1 cellular context compared by ENCODE assay signal in the genomic region with DNA sequence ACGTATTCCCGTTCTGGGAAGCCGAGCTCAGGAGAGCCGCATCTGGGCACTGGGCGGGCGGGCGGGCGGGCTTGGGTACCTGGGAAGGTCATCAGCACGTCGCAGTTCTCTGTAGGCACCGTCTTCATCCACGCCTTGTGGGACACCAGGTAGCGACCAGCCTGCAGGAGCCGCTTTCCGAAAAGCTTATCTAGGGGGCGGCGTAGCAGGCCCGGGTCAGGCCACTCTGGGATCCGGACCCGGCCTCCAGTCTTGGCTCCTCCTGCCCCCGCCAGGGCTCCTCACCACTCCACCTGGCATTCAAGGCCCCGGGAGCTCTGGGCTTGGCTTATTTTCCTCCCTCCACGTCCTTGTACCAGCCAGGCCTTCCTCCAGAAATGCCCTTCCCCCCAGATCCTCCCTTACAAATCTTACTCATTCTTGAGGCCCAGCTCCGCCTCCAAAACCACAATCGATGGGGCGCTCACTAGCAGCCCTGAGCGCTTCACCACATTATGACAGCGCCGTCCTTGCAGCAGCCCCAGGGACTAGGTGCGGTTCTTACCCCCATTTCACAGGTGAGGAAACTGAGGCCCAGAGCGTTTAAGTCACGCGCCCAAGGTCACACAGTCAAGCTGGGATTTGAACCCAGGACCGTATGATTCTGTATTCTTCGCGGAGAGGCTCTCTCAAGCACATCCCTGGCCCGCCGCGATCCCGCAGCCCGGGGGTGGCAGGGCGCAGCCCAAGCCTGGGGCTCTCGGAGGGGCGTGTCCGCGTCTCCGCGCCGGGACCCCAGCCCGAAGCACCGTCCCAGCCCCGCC.
TF ChIP-seq lines count a peak whose summit lies in the region.

No MANE protein-coding gene starts in this region.

TF ChIP-seq in K562, 482 proteins besides CTCF, POLR2A, EP300 and RAD21 (continued from another document and continues in another):
- TF ChIP-seq, protein P1, sequence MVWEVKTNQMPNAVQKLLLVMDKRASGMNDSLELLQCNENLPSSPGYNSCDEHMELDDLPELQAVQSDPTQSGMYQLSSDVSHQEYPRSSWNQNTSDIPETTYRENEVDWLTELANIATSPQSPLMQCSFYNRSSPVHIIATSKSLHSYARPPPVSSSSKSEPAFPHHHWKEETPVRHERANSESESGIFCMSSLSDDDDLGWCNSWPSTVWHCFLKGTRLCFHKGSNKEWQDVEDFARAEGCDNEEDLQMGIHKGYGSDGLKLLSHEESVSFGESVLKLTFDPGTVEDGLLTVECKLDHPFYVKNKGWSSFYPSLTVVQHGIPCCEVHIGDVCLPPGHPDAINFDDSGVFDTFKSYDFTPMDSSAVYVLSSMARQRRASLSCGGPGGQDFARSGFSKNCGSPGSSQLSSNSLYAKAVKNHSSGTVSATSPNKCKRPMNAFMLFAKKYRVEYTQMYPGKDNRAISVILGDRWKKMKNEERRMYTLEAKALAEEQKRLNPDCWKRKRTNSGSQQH (CRISPR knock-in tag; IDR thresholded peaks at IDR 0.05) = 0 out of 2 replicates have a peak, but pooled peaks have one; percentile 40
- TF ChIP-seq ZBTB17 (CRISPR knock-in tag; IDR thresholded peaks at IDR 0.05) (peak; percentile 78), MAFF (IDR thresholded peaks at IDR 0.05; ENCODE audit: low read length) (no peak), STAG1 (CRISPR knock-in tag; IDR thresholded peaks at IDR 0.05; ENCODE audit: borderline replicate concordance) (no peak), TCF3 (CRISPR knock-in tag; IDR thresholded peaks at IDR 0.05) (peak; percentile 28; the same call in 1 of the 2 replicates), TBL1XR1 (IDR thresholded peaks at IDR 0.05; ENCODE audit: low read length in 2 of 2) (peak in 1 of 2 experiments; percentile 59; a peak in 1 of 4 replicates), ZNF165 (CRISPR knock-in tag; IDR thresholded peaks at IDR 0.05; ENCODE audit: borderline replicate concordance) (no peak), TAF1 (IDR thresholded peaks at IDR 0.05; ENCODE audit: control insufficient read depth, extremely low read depth, insufficient read depth, low read length, severe bottlenecking) (peak; percentile 65), ZNF384 (IDR thresholded peaks at IDR 0.05; ENCODE audit: low read depth, low read length) (no peak), BRD9 (IDR thresholded peaks at IDR 0.05; ENCODE audit: low read depth, partially characterized antibody) (peak; percentile 64), TCF7 (IDR thresholded peaks at IDR 0.05; ENCODE audit: borderline replicate concordance) (no peak), SUPT5H (IDR thresholded peaks at IDR 0.05) (peak; percentile 50; the same call in 1 of the 2 replicates), MBD2 (IDR thresholded peaks at IDR 0.05; ENCODE audit: borderline replicate concordance, low read depth) (no peak), KLF13 (tag; IDR thresholded peaks at IDR 0.05; ENCODE audit: borderline replicate concordance, low read depth) (no peak), ZNF583 (CRISPR knock-in tag; IDR thresholded peaks at IDR 0.05) (0 out of 2 replicates have a peak, but pooled peaks have one; percentile 60), POLR3A (IDR thresholded peaks at IDR 0.05; ENCODE audit: borderline replicate concordance, extremely low read depth, insufficient read depth, insufficient read length) (no peak), ZNF253 (CRISPR knock-in tag; conservative IDR thresholded peaks at IDR 0.05) (no peak), ZNF696 (CRISPR knock-in tag; conservative IDR thresholded peaks at IDR 0.05) (no peak), C11orf30 (IDR thresholded peaks at IDR 0.05; ENCODE audit: low read depth) (no peak), SOX6 (IDR thresholded peaks at IDR 0.05) (peak; percentile 58), RBM14 (IDR thresholded peaks at IDR 0.05; ENCODE audit: borderline replicate concordance, insufficient read depth, low read depth, low read length) (no peak), TRIM24 (IDR thresholded peaks at IDR 0.05) (peak in 1 of 2 experiments; percentile 75; a peak in 2 of 4 replicates), HSF4 (CRISPR knock-in tag; IDR thresholded peaks at IDR 0.05; ENCODE audit: borderline replicate concordance) (no peak), FOXA3 (CRISPR knock-in tag; conservative IDR thresholded peaks at IDR 0.05 in 1 of 2, IDR thresholded peaks at IDR 0.05 in 1 of 2) (peak in 1 of 2 experiments; percentile 64; a peak in 1 of 4 replicates), MYC (IDR thresholded peaks at IDR 0.05; ENCODE audit: low read depth, low read length) (peak; percentile 42; the same call in 1 of the 2 replicates), MYC (CRISPR knock-in tag; IDR thresholded peaks at IDR 0.05; ENCODE audit: borderline replicate concordance, low read depth) (no peak), DNMT1 (IDR thresholded peaks at IDR 0.05) (no peak), NEUROD1 (IDR thresholded peaks at IDR 0.05; ENCODE audit: borderline replicate concordance, low read depth, low read length, partially characterized antibody) (peak; percentile 43), PRMT5 (CRISPR knock-in tag; IDR thresholded peaks at IDR 0.05) (no peak), ZNF780A (CRISPR knock-in tag; IDR thresholded peaks at IDR 0.05) (no peak), MCM2 (IDR thresholded peaks at IDR 0.05; ENCODE audit: low read depth) (no peak), NR1H2 (CRISPR knock-in tag; IDR thresholded peaks at IDR 0.05) (no peak), SMAD3 (CRISPR knock-in tag; conservative IDR thresholded peaks at IDR 0.05) (no peak), HDAC6 (IDR thresholded peaks at IDR 0.05; ENCODE audit: low read depth, low read length) (no peak), HMGN3 (IDR thresholded peaks at IDR 0.05; ENCODE audit: borderline replicate concordance, extremely low read depth, insufficient read length, low read depth, low read length) (no peak), TBP (optimal IDR thresholded peaks at IDR 0.05; ENCODE audit: low read depth, low read length) (peak; percentile 50), ETV5 (CRISPR knock-in tag; IDR thresholded peaks at IDR 0.05; ENCODE audit: low read depth) (no peak; the same call in 1 of the 2 replicates), ZNF408 (CRISPR knock-in tag; IDR thresholded peaks at IDR 0.05; ENCODE audit: low read depth) (no peak), GABPA (tag; conservative IDR thresholded peaks at IDR 0.05; ENCODE audit: low read depth) (no peak), SETDB1 (IDR thresholded peaks at IDR 0.05; ENCODE audit: low read length) (no peak), ZNF507 (tag; conservative IDR thresholded peaks at IDR 0.05) (no peak), FIP1L1 (IDR thresholded peaks at IDR 0.05; ENCODE audit: low read depth, low read length, poor library complexity, severe bottlenecking) (no peak), POLR2AphosphoS2 (IDR thresholded peaks at IDR 0.05; ENCODE audit: low read length) (no peak), HDAC8 (tag; IDR thresholded peaks at IDR 0.05) (no peak), EHMT2 (IDR thresholded peaks at IDR 0.05) (no peak; the same call in 1 of the 2 replicates), MCM5 (IDR thresholded peaks at IDR 0.05; ENCODE audit: low read depth) (no peak), FOXM1 (IDR thresholded peaks at IDR 0.05; ENCODE audit: low read depth) (no peak), FOXM1 (CRISPR knock-in tag; IDR thresholded peaks at IDR 0.05; ENCODE audit: low read depth) (peak; percentile 24; the same call in 1 of the 2 replicates)
- TF ChIP-seq, protein P2, sequence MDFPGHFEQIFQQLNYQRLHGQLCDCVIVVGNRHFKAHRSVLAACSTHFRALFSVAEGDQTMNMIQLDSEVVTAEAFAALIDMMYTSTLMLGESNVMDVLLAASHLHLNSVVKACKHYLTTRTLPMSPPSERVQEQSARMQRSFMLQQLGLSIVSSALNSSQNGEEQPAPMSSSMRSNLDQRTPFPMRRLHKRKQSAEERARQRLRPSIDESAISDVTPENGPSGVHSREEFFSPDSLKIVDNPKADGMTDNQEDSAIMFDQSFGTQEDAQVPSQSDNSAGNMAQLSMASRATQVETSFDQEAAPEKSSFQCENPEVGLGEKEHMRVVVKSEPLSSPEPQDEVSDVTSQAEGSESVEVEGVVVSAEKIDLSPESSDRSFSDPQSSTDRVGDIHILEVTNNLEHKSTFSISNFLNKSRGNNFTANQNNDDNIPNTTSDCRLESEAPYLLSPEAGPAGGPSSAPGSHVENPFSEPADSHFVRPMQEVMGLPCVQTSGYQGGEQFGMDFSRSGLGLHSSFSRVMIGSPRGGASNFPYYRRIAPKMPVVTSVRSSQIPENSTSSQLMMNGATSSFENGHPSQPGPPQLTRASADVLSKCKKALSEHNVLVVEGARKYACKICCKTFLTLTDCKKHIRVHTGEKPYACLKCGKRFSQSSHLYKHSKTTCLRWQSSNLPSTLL (IDR thresholded peaks at IDR 0.05) = no peak
- TF ChIP-seq, protein P3, sequence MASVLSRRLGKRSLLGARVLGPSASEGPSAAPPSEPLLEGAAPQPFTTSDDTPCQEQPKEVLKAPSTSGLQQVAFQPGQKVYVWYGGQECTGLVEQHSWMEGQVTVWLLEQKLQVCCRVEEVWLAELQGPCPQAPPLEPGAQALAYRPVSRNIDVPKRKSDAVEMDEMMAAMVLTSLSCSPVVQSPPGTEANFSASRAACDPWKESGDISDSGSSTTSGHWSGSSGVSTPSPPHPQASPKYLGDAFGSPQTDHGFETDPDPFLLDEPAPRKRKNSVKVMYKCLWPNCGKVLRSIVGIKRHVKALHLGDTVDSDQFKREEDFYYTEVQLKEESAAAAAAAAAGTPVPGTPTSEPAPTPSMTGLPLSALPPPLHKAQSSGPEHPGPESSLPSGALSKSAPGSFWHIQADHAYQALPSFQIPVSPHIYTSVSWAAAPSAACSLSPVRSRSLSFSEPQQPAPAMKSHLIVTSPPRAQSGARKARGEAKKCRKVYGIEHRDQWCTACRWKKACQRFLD (CRISPR knock-in tag; IDR thresholded peaks at IDR 0.05) = no peak
- TF ChIP-seq, protein P4, sequence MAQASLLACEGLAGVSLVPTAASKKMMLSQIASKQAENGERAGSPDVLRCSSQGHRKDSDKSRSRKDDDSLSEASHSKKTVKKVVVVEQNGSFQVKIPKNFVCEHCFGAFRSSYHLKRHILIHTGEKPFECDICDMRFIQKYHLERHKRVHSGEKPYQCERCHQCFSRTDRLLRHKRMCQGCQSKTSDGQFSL (CRISPR knock-in tag; IDR thresholded peaks at IDR 0.05) = no peak
- TF ChIP-seq, protein P4 (tag; IDR thresholded peaks at IDR 0.05) = no peak
- TF ChIP-seq, protein P5, sequence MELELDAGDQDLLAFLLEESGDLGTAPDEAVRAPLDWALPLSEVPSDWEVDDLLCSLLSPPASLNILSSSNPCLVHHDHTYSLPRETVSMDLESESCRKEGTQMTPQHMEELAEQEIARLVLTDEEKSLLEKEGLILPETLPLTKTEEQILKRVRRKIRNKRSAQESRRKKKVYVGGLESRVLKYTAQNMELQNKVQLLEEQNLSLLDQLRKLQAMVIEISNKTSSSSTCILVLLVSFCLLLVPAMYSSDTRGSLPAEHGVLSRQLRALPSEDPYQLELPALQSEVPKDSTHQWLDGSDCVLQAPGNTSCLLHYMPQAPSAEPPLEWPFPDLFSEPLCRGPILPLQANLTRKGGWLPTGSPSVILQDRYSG (tag; conservative IDR thresholded peaks at IDR 0.05; ENCODE audit: low read depth) = no peak
- TF ChIP-seq, protein P6, sequence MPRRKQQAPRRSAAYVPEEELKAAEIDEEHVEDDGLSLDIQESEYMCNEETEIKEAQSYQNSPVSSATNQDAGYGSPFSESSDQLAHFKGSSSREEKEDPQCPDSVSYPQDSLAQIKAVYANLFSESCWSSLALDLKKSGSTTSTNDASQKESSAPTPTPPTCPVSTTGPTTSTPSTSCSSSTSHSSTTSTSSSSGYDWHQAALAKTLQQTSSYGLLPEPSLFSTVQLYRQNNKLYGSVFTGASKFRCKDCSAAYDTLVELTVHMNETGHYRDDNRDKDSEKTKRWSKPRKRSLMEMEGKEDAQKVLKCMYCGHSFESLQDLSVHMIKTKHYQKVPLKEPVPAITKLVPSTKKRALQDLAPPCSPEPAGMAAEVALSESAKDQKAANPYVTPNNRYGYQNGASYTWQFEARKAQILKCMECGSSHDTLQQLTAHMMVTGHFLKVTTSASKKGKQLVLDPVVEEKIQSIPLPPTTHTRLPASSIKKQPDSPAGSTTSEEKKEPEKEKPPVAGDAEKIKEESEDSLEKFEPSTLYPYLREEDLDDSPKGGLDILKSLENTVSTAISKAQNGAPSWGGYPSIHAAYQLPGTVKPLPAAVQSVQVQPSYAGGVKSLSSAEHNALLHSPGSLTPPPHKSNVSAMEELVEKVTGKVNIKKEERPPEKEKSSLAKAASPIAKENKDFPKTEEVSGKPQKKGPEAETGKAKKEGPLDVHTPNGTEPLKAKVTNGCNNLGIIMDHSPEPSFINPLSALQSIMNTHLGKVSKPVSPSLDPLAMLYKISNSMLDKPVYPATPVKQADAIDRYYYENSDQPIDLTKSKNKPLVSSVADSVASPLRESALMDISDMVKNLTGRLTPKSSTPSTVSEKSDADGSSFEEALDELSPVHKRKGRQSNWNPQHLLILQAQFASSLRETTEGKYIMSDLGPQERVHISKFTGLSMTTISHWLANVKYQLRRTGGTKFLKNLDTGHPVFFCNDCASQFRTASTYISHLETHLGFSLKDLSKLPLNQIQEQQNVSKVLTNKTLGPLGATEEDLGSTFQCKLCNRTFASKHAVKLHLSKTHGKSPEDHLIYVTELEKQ (CRISPR knock-in tag; IDR thresholded peaks at IDR 0.05) = no peak
- TF ChIP-seq, protein P7, sequence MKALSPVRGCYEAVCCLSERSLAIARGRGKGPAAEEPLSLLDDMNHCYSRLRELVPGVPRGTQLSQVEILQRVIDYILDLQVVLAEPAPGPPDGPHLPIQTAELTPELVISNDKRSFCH (CRISPR knock-in tag; IDR thresholded peaks at IDR 0.05) = no peak
- TF ChIP-seq, protein P7 (tag; IDR thresholded peaks at IDR 0.05) = no peak
- TF ChIP-seq, protein P8, sequence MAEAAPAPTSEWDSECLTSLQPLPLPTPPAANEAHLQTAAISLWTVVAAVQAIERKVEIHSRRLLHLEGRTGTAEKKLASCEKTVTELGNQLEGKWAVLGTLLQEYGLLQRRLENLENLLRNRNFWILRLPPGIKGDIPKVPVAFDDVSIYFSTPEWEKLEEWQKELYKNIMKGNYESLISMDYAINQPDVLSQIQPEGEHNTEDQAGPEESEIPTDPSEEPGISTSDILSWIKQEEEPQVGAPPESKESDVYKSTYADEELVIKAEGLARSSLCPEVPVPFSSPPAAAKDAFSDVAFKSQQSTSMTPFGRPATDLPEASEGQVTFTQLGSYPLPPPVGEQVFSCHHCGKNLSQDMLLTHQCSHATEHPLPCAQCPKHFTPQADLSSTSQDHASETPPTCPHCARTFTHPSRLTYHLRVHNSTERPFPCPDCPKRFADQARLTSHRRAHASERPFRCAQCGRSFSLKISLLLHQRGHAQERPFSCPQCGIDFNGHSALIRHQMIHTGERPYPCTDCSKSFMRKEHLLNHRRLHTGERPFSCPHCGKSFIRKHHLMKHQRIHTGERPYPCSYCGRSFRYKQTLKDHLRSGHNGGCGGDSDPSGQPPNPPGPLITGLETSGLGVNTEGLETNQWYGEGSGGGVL (CRISPR knock-in tag; IDR thresholded peaks at IDR 0.05) = no peak
- TF ChIP-seq, protein P9, sequence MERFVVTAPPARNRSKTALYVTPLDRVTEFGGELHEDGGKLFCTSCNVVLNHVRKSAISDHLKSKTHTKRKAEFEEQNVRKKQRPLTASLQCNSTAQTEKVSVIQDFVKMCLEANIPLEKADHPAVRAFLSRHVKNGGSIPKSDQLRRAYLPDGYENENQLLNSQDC (CRISPR knock-in tag; IDR thresholded peaks at IDR 0.05) = no peak
